ENCODE assay signal across 19 cellular contexts in the genomic region with DNA sequence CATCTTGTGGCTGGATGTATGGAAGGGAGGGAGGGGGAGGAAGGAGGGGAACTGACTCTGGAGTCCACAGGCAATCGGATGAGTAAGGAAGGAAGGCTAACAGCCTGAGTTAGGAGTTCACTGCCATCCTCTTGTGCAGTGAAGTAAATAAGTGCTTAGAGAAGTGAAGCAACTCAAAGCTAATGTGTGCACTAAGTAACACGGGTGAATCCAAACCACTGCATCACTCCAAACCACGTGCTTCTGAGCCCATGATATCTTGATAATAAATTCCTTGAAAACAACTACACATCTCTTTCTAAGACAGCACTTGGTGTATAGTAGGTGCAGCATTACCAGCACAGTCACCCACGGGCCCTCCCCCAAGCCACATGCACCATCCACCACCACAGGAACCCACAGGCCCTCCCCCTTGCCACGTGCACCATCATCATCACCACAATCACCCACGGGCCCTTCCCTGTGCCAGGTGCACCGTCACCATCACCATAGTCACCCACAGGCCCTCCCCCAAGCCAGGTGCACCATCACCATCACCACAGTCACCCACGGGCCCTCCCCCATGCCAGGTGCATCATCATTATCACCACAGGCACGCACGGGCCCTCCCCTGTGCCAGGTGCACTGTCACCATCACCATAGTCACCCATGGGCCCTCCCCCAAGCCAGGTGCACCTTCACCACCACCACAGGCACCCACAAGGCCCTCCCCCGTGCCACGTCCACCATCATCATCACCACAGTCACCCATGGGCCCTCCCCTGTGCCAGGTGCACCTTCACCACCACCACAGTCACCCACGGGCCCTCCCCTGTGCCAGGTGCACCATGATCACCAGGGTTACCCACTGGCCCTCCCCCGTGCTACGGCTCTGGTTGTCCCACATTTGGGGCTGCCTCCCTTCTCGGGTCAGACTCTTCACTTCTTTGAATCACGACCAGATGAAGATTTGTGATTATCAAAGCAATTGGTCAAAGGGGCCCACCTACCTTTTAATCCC.
"Had no signal": no experiment of that assay in that cellular context is flagged by ENCODE, and none has a peak within 500 bp of the region (broad histone marks: within the 10 kb centered on the region; RNA-seq: fewer than 3 reads in every experiment).

No MANE protein-coding gene starts in this region.

- H3K4me3 Mint-ChIP-seq: activated CD8-positive, alpha-beta memory T cell treated with anti-CD3 and anti-CD28 coated beads, Interleukin-2, amount 10 ng/mL, durations not matched to agents 7 days and 5 days; dendritic cell treated with granulocyte-macrophage colony-stimulating factor and Interleukin-4, amounts not matched to agents 40 ng/mL and 50 ng/mL, for 4 days; nephron progenitor cell; T-helper 2 cell treated with Interferon-gamma antibody and Interleukin-4, amounts not matched to agents 5 μg/mL and 100 μg/mL, for 36 hours had no signal

- H3K4me3 ChIP-seq: adrenal gland, gastrocnemius medialis, left ventricle myocardium inferior, thoracic aorta, upper lobe of left lung had no signal

- H3K9me3 ChIP-seq: adrenal gland, gastrocnemius medialis, left ventricle myocardium inferior, thoracic aorta, upper lobe of left lung had no signal

- H3K27ac Mint-ChIP-seq: activated CD8-positive, alpha-beta memory T cell treated with anti-CD3 and anti-CD28 coated beads, Interleukin-2, amount 10 ng/mL, durations not matched to agents 7 days and 5 days; dendritic cell treated with granulocyte-macrophage colony-stimulating factor and Interleukin-4, amounts not matched to agents 40 ng/mL and 50 ng/mL, for 4 days; nephron progenitor cell; T-helper 2 cell treated with Interferon-gamma antibody and Interleukin-4, amounts not matched to agents 5 μg/mL and 100 μg/mL, for 36 hours had no signal

- FAIRE-seq: astrocyte, TTC549 had no signal

- H3K4me1 ChIP-seq: adrenal gland, gastrocnemius medialis, left ventricle myocardium inferior had no signal

- H3K27ac ChIP-seq: adrenal gland, gastrocnemius medialis, left ventricle myocardium inferior, thoracic aorta, upper lobe of left lung had no signal

- DNase-seq: activated CD8-positive, alpha-beta memory T cell treated with anti-CD3 and anti-CD28 coated beads, Interleukin-2, amount 10 ng/mL, durations not matched to agents 7 days and 5 days; activated naive CD4-positive, alpha-beta T cell treated with anti-CD3 and anti-CD28 coated beads, Interleukin-2, amount 50 U/mL, for 16 hours; adrenal gland; effector CD8-positive, alpha-beta T cell; gastrocnemius medialis; head of caudate nucleus; left ventricle myocardium inferior; mammary epithelial cell; midbrain; nephron progenitor cell; occipital lobe; stimulated activated CD4-positive, alpha-beta T cell treated with anti-CD3 and anti-CD28 coated beads, Interleukin-2, amount 100 ng/mL, for 48 hours had no signal

- ATAC-seq: activated CD8-positive, alpha-beta memory T cell treated with anti-CD3 and anti-CD28 coated beads, Interleukin-2, amount 10 ng/mL, durations not matched to agents 7 days and 5 days; esophagus mucosa; gastrocnemius medialis had no signal

- H3K36me3 ChIP-seq: adrenal gland, gastrocnemius medialis, left ventricle myocardium inferior, thoracic aorta, upper lobe of left lung had no signal

- H3K9me3 Mint-ChIP-seq: dendritic cell treated with granulocyte-macrophage colony-stimulating factor and Interleukin-4, amounts not matched to agents 40 ng/mL and 50 ng/mL, for 4 days; nephron progenitor cell; T-helper 2 cell treated with Interferon-gamma antibody and Interleukin-4, amounts not matched to agents 5 μg/mL and 100 μg/mL, for 36 hours had no signal

- H3K27me3 ChIP-seq: adrenal gland, upper lobe of left lung had no signal

- H3K27me3 Mint-ChIP-seq: activated CD8-positive, alpha-beta memory T cell treated with anti-CD3 and anti-CD28 coated beads, Interleukin-2, amount 10 ng/mL, durations not matched to agents 7 days and 5 days had no signal

- H3K36me3 Mint-ChIP-seq: activated CD8-positive, alpha-beta memory T cell treated with anti-CD3 and anti-CD28 coated beads, Interleukin-2, amount 10 ng/mL, durations not matched to agents 7 days and 5 days had no signal
